Comparison of ENCODE assay signal across 18 cellular contexts in the genomic region with DNA sequence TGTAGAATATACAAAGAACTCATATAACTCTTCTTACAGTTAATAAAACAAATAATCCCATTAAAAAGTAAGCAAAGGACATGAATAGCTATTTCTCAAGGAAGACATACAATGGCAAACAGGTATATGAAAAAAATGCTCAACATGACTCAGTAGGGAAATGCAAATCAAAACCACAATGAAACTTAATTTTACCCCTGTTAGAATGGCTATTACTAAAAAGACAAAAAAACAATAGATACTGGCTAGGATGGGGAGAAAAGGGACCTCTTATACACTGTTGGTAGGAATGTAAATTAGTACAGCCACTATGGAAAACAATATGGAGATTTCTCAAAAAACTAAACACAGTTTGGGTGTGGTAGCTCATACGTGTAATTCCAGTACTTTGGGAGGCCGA. TPM values are rescaled to one million over a fixed set of nuclear protein-coding genes. Genes with fewer than 3 reads are reported as not detected.
A peak's percentile ranks its signal among the peaks of the same experiment; 100 is the strongest.
DNase-seq lines count a peak whose midpoint lies in the region; ATAC-seq, FAIRE-seq and TF ChIP-seq lines count a peak whose summit lies in the region.
"Had no signal": no experiment of that assay in that cellular context is flagged by ENCODE, and none has a peak within 500 bp of the region (broad histone marks: within the 10 kb centered on the region; RNA-seq: fewer than 3 reads in every experiment).

No MANE protein-coding gene starts in this region.

- TF ChIP-seq POLR2A in GM12892 (IDR thresholded peaks at IDR 0.05; ENCODE audit: low read depth, low read length) = no peak
- no peak for TF ChIP-seq POLR2A in uterus (IDR thresholded peaks at IDR 0.05)

- ATAC-seq in GM18520 (IDR thresholded peaks at IDR 0.05; ENCODE audit: unreplicated experiment) (peak; percentile 62), HG02973 (IDR thresholded peaks at IDR 0.05; ENCODE audit: unreplicated experiment) (peak; percentile 56)
- no peak for ATAC-seq in central memory CD8-positive, alpha-beta T cell (replicated peaks; ENCODE audit: extremely low read depth, poor library complexity, severe bottlenecking)

- H3K27ac Mint-ChIP-seq in central memory CD8-positive, alpha-beta T cell (ENCODE audit: low read depth) = peak overlapping the region; percentile 41

- no peaks in the 10 kb centered on the region for H3K36me3 ChIP-seq in uterus
- H3K36me3 ChIP-seq: thyroid gland had no signal

- H3K36me3 Mint-ChIP-seq in central memory CD8-positive, alpha-beta T cell (ENCODE audit: insufficient read depth) = peaks cover 40% of the 10 kb centered on the region

- no peak overlapping the region for H3K4me3 ChIP-seq in uterus
- H3K4me3 ChIP-seq: lung, SJCRH30, skin epidermis, thyroid gland had no signal

- H3K4me1 ChIP-seq in uterus = no peaks in the 10 kb centered on the region
- H3K4me1 ChIP-seq: SJCRH30 had no signal

- intact Hi-C loops in uterus (cut with DNase I; ENCODE audit: low total_unique reads) = no loop called here

- no peak overlapping the region for H3K4me3 Mint-ChIP-seq in central memory CD8-positive, alpha-beta T cell

- no peaks in the 10 kb centered on the region for H3K27me3 Mint-ChIP-seq in central memory CD8-positive, alpha-beta T cell

- DNase-seq in GM12892 (ENCODE audit: insufficient read length) (no peak), NCI-H524 (lab: John Stamatoyannopoulos, UW) (no peak), uterus (no peak)
- DNase-seq in central memory CD8-positive, alpha-beta T cell (ENCODE audit: low spot score in 2 of 2) = no peak
- no peak for DNase-seq in activated CD8-positive, alpha-beta memory T cell treated with anti-CD3 and anti-CD28 coated beads, Interleukin-2, amount 50 U/mL, for 4 hours
- DNase-seq: head of caudate nucleus; islet precursor cell; NCI-H1930; OCI-M1; posterior cingulate gyrus; SJCRH30; stimulated activated CD4-positive, alpha-beta T cell treated with anti-CD3 and anti-CD28 coated beads, Interleukin-4, amount 100 ng/mL, for 24 hours; thyroid gland had no signal

- H3K9me3 Mint-ChIP-seq in central memory CD8-positive, alpha-beta T cell = peaks cover 9% of the 10 kb centered on the region

- TF ChIP-seq CTCF in uterus (IDR thresholded peaks at IDR 0.05) = no peak

- H3K27me3 ChIP-seq in uterus = no peaks in the 10 kb centered on the region
- H3K27me3 ChIP-seq: SJCRH30, thyroid gland had no signal

- FAIRE-seq in GM12892 (lab: Jason Lieb, UNC) = peak; percentile 87
- FAIRE-seq: GM12891 had no signal

- no peak overlapping the region for H3K27ac ChIP-seq in uterus
- H3K27ac ChIP-seq: SJCRH30, skin epidermis, thyroid gland had no signal

- H3K4me1 Mint-ChIP-seq in central memory CD8-positive, alpha-beta T cell = peaks cover 83% of the 10 kb centered on the region

- H3K9me3 ChIP-seq in uterus = no peaks in the 10 kb centered on the region
- H3K9me3 ChIP-seq: thyroid gland had no signal

RNA-seq across cellular contexts. Expression of gene HERPUD2, which starts 37.8 kb away (rescaled TPM):
- 11.2 TPM for polyA plus RNA-seq in GM12892 (2012; ENCODE audit: missing spikeins)
- total RNA-seq in uterus = 10 to 100 TPM; 27.7 to 49.6 (median 40.6) TPM
